Comparison of ENCODE assay signal across 11 cellular contexts in genomic region chr2:35978218-35978617, GRCh38.
A peak's percentile ranks its signal among the peaks of the same experiment; 100 is the strongest.
DNase-seq lines count a peak whose midpoint lies in the region; ATAC-seq and TF ChIP-seq lines count a peak whose summit lies in the region.
"Had no signal": no experiment of that assay in that cellular context is flagged by ENCODE, and none has a peak within 500 bp of the region (broad histone marks: within the 10 kb centered on the region; RNA-seq: fewer than 3 reads in every experiment).

No MANE protein-coding gene starts in this region.

- peaks cover 0 to 12% (median 2%) of the 10 kb centered on the region in 4 donors for H3K4me1 Mint-ChIP-seq in naive thymus-derived CD8-positive, alpha-beta T cell

- no peak for TF ChIP-seq POLR2A in thyroid gland (IDR thresholded peaks at IDR 0.05)

- dilution Hi-C loops in mammary epithelial cell (cut with HindIII; ENCODE audit: low sequenced_read_pairs), result no loop called here

- H3K36me3 ChIP-seq in OCI-LY3 (replicated peaks; ENCODE audit: low read depth, low read length) (no peaks in the 10 kb centered on the region), mammary epithelial cell (ENCODE audit: insufficient read depth, low read length) (no peaks in the 10 kb centered on the region), thyroid gland (no peaks in the 10 kb centered on the region)

- H3K9me3 ChIP-seq in OCI-LY3 (ENCODE audit: insufficient read depth, low read length) (no peaks in the 10 kb centered on the region), mammary epithelial cell (replicated peaks; ENCODE audit: insufficient read depth, low read length) (no peaks in the 10 kb centered on the region), thyroid gland (no peaks in the 10 kb centered on the region)

- H4K20me1 ChIP-seq in OCI-LY3 (ENCODE audit: insufficient read depth, low read length) (no peaks in the 10 kb centered on the region), mammary epithelial cell (ENCODE audit: insufficient read depth, low read length) (no peaks in the 10 kb centered on the region)

- H3K36me3 Mint-ChIP-seq in naive thymus-derived CD8-positive, alpha-beta T cell, result peaks cover 0 to 2% (median 0%) of the 10 kb centered on the region in 3 donors

- no peaks in the 10 kb centered on the region for H3K9me3 Mint-ChIP-seq in naive thymus-derived CD8-positive, alpha-beta T cell

- no TSS peak for BruUV-seq in mammary epithelial cell (replicated peaks; lab: Mats Ljungman, UMichigan)

- DNase-seq in naive thymus-derived CD8-positive, alpha-beta T cell, result no peak
- DNase-seq in mammary epithelial cell (no peak), D341Med (ENCODE audit: low spot score) (no peak), thyroid gland (no peak)
- DNase-seq: NCI-H1694 had no signal

- H3K4me3 Mint-ChIP-seq in naive thymus-derived CD8-positive, alpha-beta T cell, result no peak overlapping the region

- H3K79me2 ChIP-seq in OCI-LY3 (ENCODE audit: low read length), result no peaks in the 10 kb centered on the region
- H3K79me2 ChIP-seq in mammary epithelial cell (ENCODE audit: insufficient read depth, low read length), result no peaks in the 10 kb centered on the region

- no peak overlapping the region for H3K27ac ChIP-seq in OCI-LY3 (ENCODE audit: low read length)
- no peak overlapping the region for H3K27ac ChIP-seq in mammary epithelial cell (ENCODE audit: insufficient read depth, low read depth, low read length)
- no peak overlapping the region for H3K27ac ChIP-seq in thyroid gland
- H3K27ac ChIP-seq: RWPE1 had no signal

- H3K9ac ChIP-seq in OCI-LY3 (ENCODE audit: low read length), result no peak overlapping the region
- no peak overlapping the region for H3K9ac ChIP-seq in mammary epithelial cell (ENCODE audit: insufficient read depth, low read length)

- ATAC-seq in GM18508 (IDR thresholded peaks at IDR 0.05; ENCODE audit: insufficient read depth, unreplicated experiment), result peak; percentile 89
- peak; percentile 83 for ATAC-seq in GM19467 (IDR thresholded peaks at IDR 0.05; ENCODE audit: unreplicated experiment)
- peak; percentile 95 for ATAC-seq in HG02973 (IDR thresholded peaks at IDR 0.05; ENCODE audit: unreplicated experiment)
- ATAC-seq in naive thymus-derived CD8-positive, alpha-beta T cell, result no peak
- ATAC-seq: HCT116 had no signal

- TF ChIP-seq CTCF in OCI-LY3 (IDR thresholded peaks at IDR 0.05; ENCODE audit: low read depth, low read length) (no peak), mammary epithelial cell (conservative IDR thresholded peaks at IDR 0.05 in 1 of 2, IDR thresholded peaks at IDR 0.05 in 1 of 2; ENCODE audit: extremely low read depth in 1 of 2, insufficient read depth in 1 of 2, low read depth in 1 of 2, low read length in 2 of 2) (no peak), thyroid gland (IDR thresholded peaks at IDR 0.05) (no peak)

- CTCF ChIA-PET in mammary epithelial cell (lab: Charles Lee; ENCODE audit: low non-redundant PET), result no interaction called here

- 0 out of 2 replicates have a peak overlapping the region, but pooled peaks have one; percentile 14 for H2AFZ ChIP-seq in OCI-LY3 (ENCODE audit: low read depth, low read length)
- H2AFZ ChIP-seq in mammary epithelial cell (ENCODE audit: low read depth, low read length), result no peak overlapping the region

- POLR2A ChIA-PET in naive thymus-derived CD8-positive, alpha-beta T cell (lab: Charles Lee), result no interaction called here

- H3K4me2 ChIP-seq in OCI-LY3 (ENCODE audit: low read length) (peak overlapping the region; percentile 6; the same call in 1 of the 2 replicates), mammary epithelial cell (ENCODE audit: insufficient read depth, low read depth, low read length) (no peak overlapping the region)

- H3K4me1 ChIP-seq in OCI-LY3 (ENCODE audit: low read length), result no peaks in the 10 kb centered on the region
- no peaks in the 10 kb centered on the region for H3K4me1 ChIP-seq in mammary epithelial cell (ENCODE audit: insufficient read depth, low read length)
- no peaks in the 10 kb centered on the region for H3K4me1 ChIP-seq in thyroid gland

- no peak overlapping the region for H3K27ac Mint-ChIP-seq in naive thymus-derived CD8-positive, alpha-beta T cell

- H3K27me3 Mint-ChIP-seq in naive thymus-derived CD8-positive, alpha-beta T cell, result peaks cover 0 to 1% (median 0%) of the 10 kb centered on the region in 5 donors

- H3K4me3 ChIP-seq in OCI-LY3 (ENCODE audit: low read length) (0 out of 2 replicates have a peak overlapping the region, but pooled peaks have one; percentile 3), mammary epithelial cell (replicated peaks in 1 of 3; ENCODE audit: insufficient read depth in 1 of 3, low read depth in 2 of 3, low read length in 3 of 3) (no peak overlapping the region), thyroid gland (replicated peaks in 1 of 3) (no peak overlapping the region)

- H3K27me3 ChIP-seq in OCI-LY3 (ENCODE audit: low read depth, low read length), result no peaks in the 10 kb centered on the region
- no peaks in the 10 kb centered on the region for H3K27me3 ChIP-seq in mammary epithelial cell (ENCODE audit: insufficient read depth, low read length)
- H3K27me3 ChIP-seq in thyroid gland, result no peaks in the 10 kb centered on the region

- intact Hi-C loops in mammary epithelial cell (cut with micrococcal nuclease), result loop anchor here (10.0 kb wide), 2 partner anchors 527 to 697 kb away; no protein-coding TSS in a partner anchor
- intact Hi-C loops in thyroid gland (cut with DNase I), result no loop called here

- WGBS in mammary epithelial cell (ENCODE audit: low coverage, missing lambda C conversion rate), result 78% methylated on average over 1 of the region's 1 CpG
- 89 to 90% methylated on average over 1 of the region's 1 CpG for WGBS in thyroid gland, 2 donors

- in situ Hi-C loops in mammary epithelial cell (cut with MboI; ENCODE audit: low sequenced_read_pairs in 2 of 2), result no loop called here

Comparison
In these comparisons a context has a peak if more than half of its experiments do, and no peak if none do; other contexts are left out.
1. ATAC-seq: peak in GM18508 (single experiment), GM19467 (single experiment) and HG02973 (single experiment); none in naive thymus-derived CD8-positive, alpha-beta T cell (0 of 2).